Comparison of ENCODE assay signal across 1 cellular context in the genomic region with DNA sequence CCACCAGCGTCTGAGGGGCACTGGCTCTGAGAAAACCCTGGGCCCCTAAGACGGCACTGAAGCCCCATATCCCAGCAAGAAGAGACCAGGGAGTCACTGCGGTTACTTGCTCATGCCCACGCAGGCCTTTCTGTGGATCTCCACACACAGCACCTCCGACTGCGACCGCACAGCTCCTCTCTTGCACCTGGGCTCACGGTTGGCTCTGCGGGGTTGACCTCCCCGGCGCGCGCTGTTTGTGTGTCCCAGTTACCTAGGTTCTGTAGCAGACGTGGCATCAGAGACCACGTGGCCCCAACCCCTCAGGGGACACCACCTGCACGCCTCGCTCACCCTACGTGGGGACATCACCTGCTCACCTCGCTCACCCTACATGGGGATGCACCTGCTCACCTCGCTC.
TF ChIP-seq lines count a peak whose summit lies in the region.

No MANE protein-coding gene starts in this region.

TF ChIP-seq in H1, 55 proteins besides CTCF, POLR2A, EP300 and RAD21:
- TF ChIP-seq SRF (IDR thresholded peaks at IDR 0.05; ENCODE audit: low read depth, low read length) (no peak), POLR2AphosphoS5 (IDR thresholded peaks at IDR 0.05; ENCODE audit: low read depth, low read length) (peak; percentile 18; the same call in 1 of the 2 replicates)
TF ChIP-seq in H1: peak in this region for 1.
